10 cellular contexts compared by ENCODE assay signal in the genomic region with DNA sequence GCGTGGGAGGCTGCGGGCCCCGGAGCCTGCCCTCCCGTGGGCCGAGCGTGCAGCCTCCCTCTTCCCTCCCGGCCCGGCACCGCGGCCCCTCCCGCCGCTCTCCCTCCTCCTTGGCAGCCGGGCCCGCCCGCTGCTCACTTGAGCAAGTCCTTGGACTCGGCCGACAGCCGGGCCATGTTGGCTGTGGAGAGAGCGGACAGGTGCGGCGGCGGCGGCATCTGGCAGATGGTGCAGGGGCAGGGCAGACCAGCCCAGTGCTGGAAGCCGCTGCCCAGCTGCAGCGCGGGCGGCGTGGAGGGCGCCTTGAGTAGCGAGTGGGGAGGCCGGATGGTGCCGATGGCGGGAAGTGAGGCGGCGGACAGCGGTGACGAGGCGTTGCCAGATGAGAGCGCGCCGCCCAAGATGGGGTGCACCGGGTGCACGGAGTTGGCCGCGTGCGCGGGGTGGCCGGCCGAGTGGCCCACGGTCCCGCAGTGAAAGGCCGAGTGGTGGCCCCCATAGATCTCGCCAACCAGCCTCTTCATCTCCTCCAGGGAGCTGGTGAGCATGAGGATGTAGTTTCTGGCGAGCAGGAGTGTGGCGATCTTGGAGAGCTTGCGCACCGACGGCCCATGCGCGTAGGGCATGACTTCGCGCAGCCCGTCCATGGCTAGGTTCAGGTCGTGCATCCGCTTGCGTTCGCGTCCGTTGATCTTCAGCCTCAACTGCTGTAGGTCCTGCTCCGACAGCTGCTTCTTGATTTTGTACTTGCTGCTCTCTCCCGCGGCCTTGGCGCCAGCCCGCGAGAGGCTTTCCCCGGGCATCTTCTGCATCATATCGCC. TPM values are rescaled to one million over a fixed set of nuclear protein-coding genes. Genes with fewer than 3 reads are reported as not detected.
DNase-seq lines count a peak whose midpoint lies in the region; ATAC-seq, FAIRE-seq and TF ChIP-seq lines count a peak whose summit lies in the region.
"Had no signal": no experiment of that assay in that cellular context is flagged by ENCODE, and none has a peak within 500 bp of the region (broad histone marks: within the 10 kb centered on the region; RNA-seq: fewer than 3 reads in every experiment).

No MANE protein-coding gene starts in this region.

- ATAC-seq in activated B cell treated with CpG ODN at 0.5 μM for 24 hours (ENCODE audit: low read depth) = no peak

- H3K27ac Mint-ChIP-seq in activated B cell treated with CpG ODN at 0.5 μM for 24 hours = no peak overlapping the region

- POLR2A ChIA-PET in activated B cell treated with CpG ODN at 0.5 μM for 24 hours (lab: Charles Lee) = no interaction called here

- H3K36me3 Mint-ChIP-seq in activated B cell treated with CpG ODN at 0.5 μM for 24 hours (ENCODE audit: low read depth) = no peaks in the 10 kb centered on the region

- intact Hi-C loops in activated B cell treated with CpG ODN at 0.5 μM for 24 hours (cut with micrococcal nuclease) = loop anchor here (5.0 kb wide), 1 partner anchor 571 kb away; the partner anchor contains the start of gene SLC35D3

- peak overlapping the region; percentile 41 for H3K4me3 Mint-ChIP-seq in activated B cell treated with CpG ODN at 0.5 μM for 24 hours

- TF ChIP-seq CTCF in activated B cell treated with CpG ODN at 0.5 μM for 24 hours (IDR thresholded peaks at IDR 0.05) = no peak
- no peak for TF ChIP-seq CTCF in fibroblast of mammary gland (conservative IDR thresholded peaks at IDR 0.05; ENCODE audit: control insufficient read depth, insufficient read depth, low read depth, low read length)

- no peak overlapping the region for H3K4me3 ChIP-seq in fibroblast of mammary gland (ENCODE audit: control insufficient read depth, low read depth, low read length)
- H3K4me3 ChIP-seq: cardiac muscle cell had no signal

- CTCF ChIA-PET in activated B cell treated with CpG ODN at 0.5 μM for 24 hours (lab: Charles Lee) = no interaction called here

- no peak for FAIRE-seq in HTR-8/SVneo (lab: Jason Lieb, UNC)

- peaks cover 79% of the 10 kb centered on the region for H3K27me3 Mint-ChIP-seq in activated B cell treated with CpG ODN at 0.5 μM for 24 hours

- peaks cover 69% of the 10 kb centered on the region for H3K4me1 Mint-ChIP-seq in activated B cell treated with CpG ODN at 0.5 μM for 24 hours

- DNase-seq in NCI-H1417 (lab: John Stamatoyannopoulos, UW) (peak in 2 of 3 experiments; percentile 20 to 73), NCI-H1417 treated with DMSO at 0.1 percent for 48 hours (lab: John Stamatoyannopoulos, UW) (no peak), activated B cell treated with CpG ODN at 0.5 μM for 24 hours (no peak), fibroblast of mammary gland (ENCODE audit: low read depth) (peak; percentile 3), retina (peak; percentile 79), HTR-8/SVneo (ENCODE audit: insufficient read length, low spot score) (no peak), kidney tubule cell (ENCODE audit: low spot score) (no peak), DMS114 treated with DMSO at 0.1 percent for 48 hours (lab: John Stamatoyannopoulos, UW; ENCODE audit: unreplicated experiment) (no peak)
- DNase-seq: NCI-H1092 treated with DMSO at 0.1 percent for 48 hours had no signal

- H3K9me3 Mint-ChIP-seq in activated B cell treated with CpG ODN at 0.5 μM for 24 hours = no peaks in the 10 kb centered on the region

RNA-seq across cellular contexts. Expression of gene OLIG3, which starts 0.8 kb away (rescaled TPM):
- total RNA-seq in activated B cell treated with CpG ODN at 0.5 μM for 24 hours = not detected in 2 replicates
- total RNA-seq: cardiac muscle cell had no signal

Comparison
In these comparisons a context has a peak if more than half of its experiments do, and no peak if none do; other contexts are left out.
1. DNase-seq: peak in NCI-H1417 (2 of 3), fibroblast of mammary gland (single experiment) and retina (single experiment); none in NCI-H1417 treated with DMSO at 0.1 percent for 48 hours (single experiment), activated B cell treated with CpG ODN at 0.5 μM for 24 hours (single experiment), HTR-8/SVneo (single experiment), kidney tubule cell (single experiment) and DMS114 treated with DMSO at 0.1 percent for 48 hours (single experiment).